In the genomic region with DNA sequence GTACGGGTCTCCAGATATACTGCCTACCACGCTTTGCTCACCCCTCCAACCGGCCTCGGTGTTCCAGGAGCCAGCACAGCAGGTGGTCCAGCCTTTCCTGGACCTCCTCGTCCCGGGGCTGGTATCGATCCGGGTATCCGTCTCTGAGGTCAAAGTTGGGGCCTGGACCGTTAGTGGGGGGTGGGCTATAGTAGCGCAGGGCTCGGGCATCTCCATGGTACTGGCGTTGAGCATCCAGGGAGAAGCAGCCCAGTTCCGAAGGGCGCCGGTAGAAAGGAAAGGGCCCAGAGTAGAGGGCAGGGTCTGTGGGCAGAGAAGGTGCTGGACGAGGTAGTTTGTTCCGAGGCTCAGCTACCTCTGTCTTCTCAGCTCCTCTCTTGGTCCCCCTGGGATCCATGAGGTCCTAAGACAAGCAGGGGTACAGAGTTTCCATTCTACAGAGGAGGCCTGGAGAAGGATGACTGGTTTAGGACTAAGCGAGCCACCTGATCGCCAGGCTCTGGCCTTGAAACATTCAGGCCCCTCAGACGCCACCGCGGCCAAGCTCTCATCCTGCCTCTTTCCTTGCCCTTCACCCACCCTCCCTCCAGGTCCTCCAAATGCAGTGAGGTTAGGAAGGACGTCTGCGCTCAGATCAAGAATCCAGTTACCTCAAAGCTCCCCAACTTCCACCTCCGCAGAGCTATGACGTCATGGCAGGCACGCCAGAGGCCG, we compare ENCODE assay signal across 8 cellular contexts. TPM values are rescaled to one million over a fixed set of nuclear protein-coding genes. Genes with fewer than 3 reads are reported as not detected.
A peak's percentile ranks its signal among the peaks of the same experiment; 100 is the strongest.
DNase-seq lines count a peak whose midpoint lies in the region; ATAC-seq and TF ChIP-seq lines count a peak whose summit lies in the region.

No MANE protein-coding gene starts in this region.

- no peak for ATAC-seq in GM18858 (IDR thresholded peaks at IDR 0.05; ENCODE audit: unreplicated experiment)

- H3K27me3 ChIP-seq in KMS-11 (ENCODE audit: insufficient read depth, low read depth) (no peaks in the 10 kb centered on the region), mononuclear cell (ENCODE audit: insufficient read depth, low read length) (no peaks in the 10 kb centered on the region)

- peaks cover 36% of the 10 kb centered on the region for H3K4me1 Mint-ChIP-seq in chondrocyte (ENCODE audit: low read depth)

- H3K9me3 Mint-ChIP-seq in chondrocyte (ENCODE audit: low read depth) = no peaks in the 10 kb centered on the region

- H3K36me3 Mint-ChIP-seq in chondrocyte (ENCODE audit: low read depth) = peaks cover 16% of the 10 kb centered on the region

- H4K20me1 ChIP-seq in KMS-11 (ENCODE audit: insufficient read depth) = no peaks in the 10 kb centered on the region

- H3K9me3 ChIP-seq in mononuclear cell (ENCODE audit: low read depth, low read length) = no peaks in the 10 kb centered on the region

- H3K4me1 ChIP-seq in KMS-11 (ENCODE audit: low read depth, poor library complexity, severe bottlenecking) = peaks cover 11% of the 10 kb centered on the region
- peaks cover 25% of the 10 kb centered on the region for H3K4me1 ChIP-seq in mononuclear cell (ENCODE audit: insufficient read depth, low read length)

- peak overlapping the region; percentile 76 for H3K27ac ChIP-seq in C4-2B
- peak overlapping the region; percentile 87 for H3K27ac ChIP-seq in KMS-11

- no peak for TF ChIP-seq CTCF in C4-2B (conservative IDR thresholded peaks at IDR 0.05)
- no peak for TF ChIP-seq CTCF in KMS-11 (conservative IDR thresholded peaks at IDR 0.05; ENCODE audit: low read depth, low read length)
- no peak for TF ChIP-seq CTCF in chondrocyte (IDR thresholded peaks at IDR 0.05)

- peak overlapping the region; percentile 89 for H3K4me2 ChIP-seq in KMS-11

- H3K4me3 ChIP-seq in KMS-11 (IDR thresholded peaks at IDR 0.05; ENCODE audit: insufficient read depth, low read depth, low read length) (no peak overlapping the region), mononuclear cell (ENCODE audit: low read length) (peak overlapping the region; percentile 77)

- no peaks in the 10 kb centered on the region for H3K27me3 Mint-ChIP-seq in chondrocyte (ENCODE audit: low read depth)

- peak overlapping the region; percentile 77 for H3K9ac ChIP-seq in KMS-11

- H3K79me2 ChIP-seq in KMS-11 (ENCODE audit: insufficient read depth, low read depth) = no peaks in the 10 kb centered on the region; the same call in 1 of the 2 replicates

- peak overlapping the region; percentile 96 for H3K4me3 Mint-ChIP-seq in chondrocyte (ENCODE audit: unreplicated experiment)

- no peaks in the 10 kb centered on the region for H3K36me3 ChIP-seq in KMS-11 (ENCODE audit: insufficient read depth)

- peak; percentile 93 for DNase-seq in chondrocyte (ENCODE audit: low spot score)
- DNase-seq in NOMO-1 treated with dmso at 0.1 percent for 144 hours (lab: John Stamatoyannopoulos, UW; ENCODE audit: unreplicated experiment) = no peak
- no peak for DNase-seq in stimulated activated naive CD4-positive, alpha-beta T cell (lab: John Stamatoyannopoulos, UW)
- no peak for DNase-seq in nucleus accumbens (lab: John Stamatoyannopoulos, UW)

- H2AFZ ChIP-seq in KMS-11 (ENCODE audit: low read depth) = peak overlapping the region; percentile 80; the same call in 1 of the 2 replicates

- peak overlapping the region; percentile 100 for H3K27ac Mint-ChIP-seq in chondrocyte (ENCODE audit: unreplicated experiment)

RNA-seq across cellular contexts. Expression of gene DXO, which starts 0.5 kb away (rescaled TPM):
- total RNA-seq in chondrocyte (15.8 to 25.9 TPM (median 19.3 TPM) in 3 replicates), mononuclear cell (16.1 TPM)

RNA-seq across cellular contexts. Expression of gene C4A, which starts 10.4 kb away (rescaled TPM):
- total RNA-seq in chondrocyte (7.2 to 13.3 TPM (median 10.5 TPM) in 3 replicates), mononuclear cell (0.94 TPM)

RNA-seq across cellular contexts. Expression of gene SKIC2, which starts 12.5 kb away (rescaled TPM):
- total RNA-seq in chondrocyte (56.9 to 85.6 TPM (median 61.2 TPM) in 3 replicates), mononuclear cell (44.8 TPM)

RNA-seq across cellular contexts. Expression of gene NELFE, which starts 12.7 kb away (rescaled TPM):
- total RNA-seq in chondrocyte (43.5 to 59.3 TPM (median 50.6 TPM) in 3 replicates), mononuclear cell (47.8 TPM)

RNA-seq across cellular contexts. Expression of gene CFB, which starts 25.5 kb away (rescaled TPM):
- total RNA-seq in chondrocyte (2.3 to 3.2 TPM (median 2.6 TPM) in 3 replicates), mononuclear cell (3.1 TPM)
